In genomic region chr11:1581976-1582375, GRCh38 we compare ENCODE assay signal across 11 cellular contexts. TPM values are rescaled to one million over a fixed set of nuclear protein-coding genes. Genes with fewer than 3 reads are reported as not detected.
"Had no signal": no experiment of that assay in that cellular context is flagged by ENCODE, and none has a peak within 500 bp of the region (broad histone marks: within the 10 kb centered on the region; RNA-seq: fewer than 3 reads in every experiment).

No MANE protein-coding gene starts in this region.

- H3K4me3 ChIP-seq: GM23338 had no signal

- H3K27ac Mint-ChIP-seq: GM23338, HFFc6, IgD-negative memory B cell had no signal

- H3K9ac ChIP-seq: KMS-11 had no signal

- DNase-seq: H7, HCEC 1CT, HFFc6, KBM-7 had no signal

- ATAC-seq: GM23338, HepG2 had no signal

- H3K4me2 ChIP-seq: GM23338, KMS-11 had no signal

- H3K27ac ChIP-seq: HL-60, KMS-11 had no signal

- H2AFZ ChIP-seq: GM23338 had no signal

- H3K4me1 Mint-ChIP-seq: GM23338 had no signal

- H3K4me3 Mint-ChIP-seq: GM23338, HFFc6 had no signal

RNA-seq across cellular contexts. Expression of gene KRTAP5-1, which starts 3.1 kb away (rescaled TPM):
- total RNA-seq: GM23338, H4, H7, HepG2, HFFc6, HT1080 had no signal
- polyA plus RNA-seq: GM23338, HepG2, IgD-negative memory B cell had no signal

RNA-seq across cellular contexts. Expression of gene KRTAP5-2, which starts 16.1 kb away (rescaled TPM):
- total RNA-seq: GM23338, H4, H7, HepG2, HFFc6, HT1080 had no signal
- polyA plus RNA-seq: GM23338, HepG2, IgD-negative memory B cell had no signal

RNA-seq across cellular contexts. Expression of gene KRTAP5-3, which starts 26.3 kb away (rescaled TPM):
- total RNA-seq: GM23338, H4, H7, HepG2, HFFc6, HT1080 had no signal
- polyA plus RNA-seq: GM23338, HepG2, IgD-negative memory B cell had no signal

RNA-seq across cellular contexts. Expression of gene KRTAP5-4, which starts 40.0 kb away (rescaled TPM):
- total RNA-seq: GM23338, H4, H7, HepG2, HFFc6, HT1080 had no signal
- polyA plus RNA-seq: GM23338, HepG2, IgD-negative memory B cell had no signal
